ENCODE assay signal across 18 cellular contexts in the genomic region with DNA sequence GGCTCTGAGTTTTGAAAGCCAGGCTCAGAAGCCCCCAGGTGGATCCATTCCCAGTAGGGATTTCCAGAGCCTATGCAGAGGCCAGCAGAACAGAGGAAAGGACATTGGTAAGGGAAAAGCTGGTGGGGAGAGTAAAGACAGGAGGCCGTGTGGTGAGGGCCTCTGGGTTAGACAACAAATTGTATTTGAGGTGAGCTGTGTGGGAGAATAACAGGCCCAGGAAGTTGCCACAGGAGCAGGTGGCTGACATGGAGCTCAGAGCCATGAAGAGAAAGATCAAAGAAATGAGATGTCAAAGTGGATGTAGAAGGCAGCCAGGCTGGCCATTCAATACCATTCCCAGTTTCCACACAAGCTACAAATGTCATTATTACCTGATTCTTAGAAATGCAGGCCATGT. TPM values are rescaled to one million over a fixed set of nuclear protein-coding genes. Genes with fewer than 3 reads are reported as not detected.
DNase-seq lines count a peak whose midpoint lies in the region; ATAC-seq and TF ChIP-seq lines count a peak whose summit lies in the region.
"Had no signal": no experiment of that assay in that cellular context is flagged by ENCODE, and none has a peak within 500 bp of the region (broad histone marks: within the 10 kb centered on the region; RNA-seq: fewer than 3 reads in every experiment).

No MANE protein-coding gene starts in this region.

- CTCF ChIA-PET in activated CD8-positive, alpha-beta T cell treated with anti-CD3 and anti-CD28 coated beads, Interleukin-2, amount 10 ng/mL, durations not matched to agents 7 days and 5 days (lab: Charles Lee), result interaction anchor here (0.9 kb wide), 1 partner anchor 86 kb away, joined by 3 read pairs; no protein-coding TSS in a partner anchor
- CTCF ChIA-PET in activated CD8-positive, alpha-beta T cell treated with anti-CD3 and anti-CD28 coated beads for 36 hours (lab: Charles Lee), result interaction anchor here (1.3 kb wide), 1 partner anchor 86 kb away, joined by 3 read pairs; no protein-coding TSS in a partner anchor
- CTCF ChIA-PET in Caco-2 (lab: Charles Lee), result no interaction called here

- no TSS peak for BruUV-seq in Caco-2 (replicated peaks; lab: Mats Ljungman, UMichigan)

- no peak overlapping the region for H3K4me3 Mint-ChIP-seq in activated CD8-positive, alpha-beta T cell treated with anti-CD3 and anti-CD28 coated beads, Interleukin-2, amount 10 ng/mL, durations not matched to agents 7 days and 5 days
- no peak overlapping the region for H3K4me3 Mint-ChIP-seq in activated CD8-positive, alpha-beta T cell treated with anti-CD3 and anti-CD28 coated beads for 36 hours
- H3K4me3 Mint-ChIP-seq in T-helper 17 cell, result no peak overlapping the region
- H3K4me3 Mint-ChIP-seq in naive thymus-derived CD8-positive, alpha-beta T cell, result no peak overlapping the region
- H3K4me3 Mint-ChIP-seq in Caco-2 (ENCODE audit: unreplicated experiment), result no peak overlapping the region

- peaks cover 26% of the 10 kb centered on the region; the same call in 1 of the 2 replicates for H4K20me1 ChIP-seq in DND-41 (ENCODE audit: insufficient read depth, low read length)

- H3K4me1 ChIP-seq in DND-41 (ENCODE audit: insufficient read depth, low read length) (peaks cover 56% of the 10 kb centered on the region), Caco-2 (no peaks in the 10 kb centered on the region)
- H3K4me1 ChIP-seq: Peyer's patch, SJSA1 had no signal

- no peaks in the 10 kb centered on the region for H3K27me3 Mint-ChIP-seq in activated CD8-positive, alpha-beta T cell treated with anti-CD3 and anti-CD28 coated beads, Interleukin-2, amount 10 ng/mL, durations not matched to agents 7 days and 5 days (ENCODE audit: low read depth)
- H3K27me3 Mint-ChIP-seq in activated CD8-positive, alpha-beta T cell treated with anti-CD3 and anti-CD28 coated beads for 36 hours, result no peaks in the 10 kb centered on the region
- H3K27me3 Mint-ChIP-seq in T-helper 17 cell (no peaks in the 10 kb centered on the region), Caco-2 (ENCODE audit: insufficient read depth, unreplicated experiment) (no peaks in the 10 kb centered on the region)
- H3K27me3 Mint-ChIP-seq in naive thymus-derived CD8-positive, alpha-beta T cell, result no peaks in the 10 kb centered on the region

- peaks cover 99% of the 10 kb centered on the region for H3K79me2 ChIP-seq in DND-41 (ENCODE audit: insufficient read depth, low read length)

- H3K27ac Mint-ChIP-seq in activated CD8-positive, alpha-beta T cell treated with anti-CD3 and anti-CD28 coated beads, Interleukin-2, amount 10 ng/mL, durations not matched to agents 7 days and 5 days, result peak overlapping the region; percentile 31
- no peak overlapping the region for H3K27ac Mint-ChIP-seq in activated CD8-positive, alpha-beta T cell treated with anti-CD3 and anti-CD28 coated beads for 36 hours
- peak overlapping the region; percentile 84 for H3K27ac Mint-ChIP-seq in T-helper 17 cell
- H3K27ac Mint-ChIP-seq in naive thymus-derived CD8-positive, alpha-beta T cell, result no peak overlapping the region
- H3K27ac Mint-ChIP-seq in Caco-2 (ENCODE audit: unreplicated experiment), result no peak overlapping the region

- H3K4me3 ChIP-seq in DND-41 (ENCODE audit: low read depth in 1 of 2, low read length in 2 of 2) (no peak overlapping the region), Caco-2 (ENCODE audit: low read depth, low read length) (no peak overlapping the region)
- H3K4me3 ChIP-seq: BLaER1, GM23248, Peyer's patch, SJSA1 had no signal

- no peaks in the 10 kb centered on the region for H3K9me3 Mint-ChIP-seq in activated CD8-positive, alpha-beta T cell treated with anti-CD3 and anti-CD28 coated beads, Interleukin-2, amount 10 ng/mL, durations not matched to agents 7 days and 5 days (ENCODE audit: insufficient read depth)
- H3K9me3 Mint-ChIP-seq in activated CD8-positive, alpha-beta T cell treated with anti-CD3 and anti-CD28 coated beads for 36 hours, result no peaks in the 10 kb centered on the region
- no peaks in the 10 kb centered on the region for H3K9me3 Mint-ChIP-seq in naive thymus-derived CD8-positive, alpha-beta T cell
- H3K9me3 Mint-ChIP-seq in Caco-2 (ENCODE audit: unreplicated experiment), result no peaks in the 10 kb centered on the region

- H2AFZ ChIP-seq in DND-41 (ENCODE audit: low read depth, low read length), result no peak overlapping the region
- H2AFZ ChIP-seq: GM23248 had no signal

- TF ChIP-seq CTCF in activated CD8-positive, alpha-beta T cell treated with anti-CD3 and anti-CD28 coated beads for 36 hours (IDR thresholded peaks at IDR 0.05), result no peak
- TF ChIP-seq CTCF in DND-41 (IDR thresholded peaks at IDR 0.05; ENCODE audit: borderline replicate concordance, extremely low read depth, low read length, poor library complexity, severe bottlenecking), result no peak
- TF ChIP-seq CTCF in Caco-2 (IDR thresholded peaks at IDR 0.05; ENCODE audit: insufficient read depth in 1 of 2, low read depth in 1 of 2, low read length in 1 of 2, severe bottlenecking in 1 of 2, unreplicated experiment in 1 of 2), result no peak

- POLR2A ChIA-PET in activated CD8-positive, alpha-beta T cell treated with anti-CD3 and anti-CD28 coated beads, Interleukin-2, amount 10 ng/mL, durations not matched to agents 7 days and 5 days (lab: Charles Lee), result interaction anchor here (1.0 to 1.2 kb wide), 2 partner anchors 9 to 11 kb away, joined by 3 to 5 read pairs; partner anchors contain the start of gene BUB1
- POLR2A ChIA-PET in activated CD8-positive, alpha-beta T cell treated with anti-CD3 and anti-CD28 coated beads for 36 hours (lab: Charles Lee), result no interaction called here
- POLR2A ChIA-PET in naive thymus-derived CD8-positive, alpha-beta T cell (lab: Charles Lee), result no interaction called here
- POLR2A ChIA-PET in Caco-2 (lab: Charles Lee), result interaction anchor here (0.9 kb wide), 1 partner anchor 9 kb away, joined by 3 read pairs; the partner anchor contains the start of gene BUB1

- H3K9ac ChIP-seq in DND-41 (ENCODE audit: low read depth, low read length), result no peak overlapping the region
- H3K9ac ChIP-seq: BLaER1, GM23248 had no signal

- H3K27me3 ChIP-seq in DND-41 (ENCODE audit: insufficient read depth, low read length, poor library complexity), result no peaks in the 10 kb centered on the region
- no peaks in the 10 kb centered on the region for H3K27me3 ChIP-seq in Caco-2 (replicated peaks; ENCODE audit: control insufficient read depth, insufficient read depth, low read length)
- H3K27me3 ChIP-seq: BLaER1, Peyer's patch, SJSA1 had no signal

- H3K36me3 Mint-ChIP-seq in activated CD8-positive, alpha-beta T cell treated with anti-CD3 and anti-CD28 coated beads, Interleukin-2, amount 10 ng/mL, durations not matched to agents 7 days and 5 days (ENCODE audit: low read depth), result peaks cover 70% of the 10 kb centered on the region
- peaks cover 66% of the 10 kb centered on the region for H3K36me3 Mint-ChIP-seq in activated CD8-positive, alpha-beta T cell treated with anti-CD3 and anti-CD28 coated beads for 36 hours (ENCODE audit: low read depth)
- H3K36me3 Mint-ChIP-seq in T-helper 17 cell (ENCODE audit: low read depth) (no peaks in the 10 kb centered on the region), Caco-2 (ENCODE audit: insufficient read depth, unreplicated experiment) (peaks cover 75% of the 10 kb centered on the region)
- H3K36me3 Mint-ChIP-seq in naive thymus-derived CD8-positive, alpha-beta T cell, result peaks cover 0 to 9% (median 2%) of the 10 kb centered on the region in 3 donors

- H3K9me3 ChIP-seq in DND-41 (ENCODE audit: insufficient read depth, low read length, severe bottlenecking) (no peaks in the 10 kb centered on the region), T-helper 17 cell (ENCODE audit: control insufficient read depth, low read length, poor library complexity, severe bottlenecking) (no peaks in the 10 kb centered on the region), Caco-2 (no peaks in the 10 kb centered on the region)
- H3K9me3 ChIP-seq: BLaER1, Peyer's patch, SJSA1 had no signal

- H3K4me1 Mint-ChIP-seq in activated CD8-positive, alpha-beta T cell treated with anti-CD3 and anti-CD28 coated beads, Interleukin-2, amount 10 ng/mL, durations not matched to agents 7 days and 5 days (ENCODE audit: low read depth), result peaks cover 27% of the 10 kb centered on the region
- H3K4me1 Mint-ChIP-seq in activated CD8-positive, alpha-beta T cell treated with anti-CD3 and anti-CD28 coated beads for 36 hours (ENCODE audit: low read depth), result no peaks in the 10 kb centered on the region
- H3K4me1 Mint-ChIP-seq in T-helper 17 cell (peaks cover 10% of the 10 kb centered on the region), Caco-2 (ENCODE audit: low read depth, unreplicated experiment) (no peaks in the 10 kb centered on the region)
- H3K4me1 Mint-ChIP-seq in naive thymus-derived CD8-positive, alpha-beta T cell, result no peaks in the 10 kb centered on the region

- no peak for DNase-seq in activated CD8-positive, alpha-beta T cell treated with anti-CD3 and anti-CD28 coated beads, Interleukin-2, amount 10 ng/mL, durations not matched to agents 7 days and 5 days
- no peak for DNase-seq in activated CD8-positive, alpha-beta T cell treated with anti-CD3 and anti-CD28 coated beads for 36 hours
- DNase-seq in DND-41 (peak; percentile 31), T-helper 17 cell (no peak), myocyte (ENCODE audit: low read depth) (peak; percentile 41), NCI-H2029 (lab: John Stamatoyannopoulos, UW) (no peak), Caco-2 (no peak)
- DNase-seq in naive thymus-derived CD8-positive, alpha-beta T cell, result no peak
- DNase-seq: DMS79 treated with DMSO at 0.1 percent for 48 hours; GM23248; NCI-H1105; NCI-H2081 treated with DMSO at 0.1 percent for 48 hours; NCI-H748 treated with DMSO at 0.1 percent for 48 hours; NK-92 treated with Interleukin-12 subunit alpha and Interleukin-12 subunit beta, amount 100 ng/mL, for 24 hours; Peyer's patch had no signal

- intact Hi-C loops in activated CD8-positive, alpha-beta T cell treated with anti-CD3 and anti-CD28 coated beads for 36 hours (cut with micrococcal nuclease), result no loop called here
- intact Hi-C loops in Caco-2 (cut with micrococcal nuclease; ENCODE audit: unreplicated experiment), result no loop called here

- ATAC-seq in activated CD8-positive, alpha-beta T cell treated with anti-CD3 and anti-CD28 coated beads, Interleukin-2, amount 10 ng/mL, durations not matched to agents 7 days and 5 days, result no peak
- ATAC-seq in activated CD8-positive, alpha-beta T cell treated with anti-CD3 and anti-CD28 coated beads for 36 hours, result no peak
- ATAC-seq in DND-41 (ENCODE audit: insufficient read depth, low read depth) (peak; percentile 81), T-helper 17 cell (no peak)
- ATAC-seq in naive thymus-derived CD8-positive, alpha-beta T cell, result no peak
- ATAC-seq: HCT116 had no signal

- H3K27ac ChIP-seq in DND-41 (ENCODE audit: low read length), result peak overlapping the region; percentile 57
- H3K27ac ChIP-seq: BLaER1, GM23248, Peyer's patch, SJSA1 had no signal

- H3K4me2 ChIP-seq in DND-41 (ENCODE audit: insufficient read depth, low read length), result no peak overlapping the region
- H3K4me2 ChIP-seq: BLaER1 had no signal

- H3K36me3 ChIP-seq in DND-41 (ENCODE audit: insufficient read depth, low read length) (peaks cover 99% of the 10 kb centered on the region), Caco-2 (ENCODE audit: control insufficient read depth, insufficient read depth, low read length) (peaks cover 3% of the 10 kb centered on the region; the same call in 1 of the 2 replicates)
- H3K36me3 ChIP-seq: Peyer's patch had no signal

RNA-seq across cellular contexts. Expression of gene BUB1, which starts 8.8 kb away (rescaled TPM):
- total RNA-seq in activated CD8-positive, alpha-beta T cell treated with anti-CD3 and anti-CD28 coated beads, Interleukin-2, amount 10 ng/mL, durations not matched to agents 7 days and 5 days, result 100 to 1,000 TPM; 138 to 140 TPM
- total RNA-seq in activated CD8-positive, alpha-beta T cell treated with anti-CD3 and anti-CD28 coated beads for 36 hours, result 100 to 1,000 TPM; 102 to 111 TPM
- total RNA-seq in T-helper 17 cell, result 1 to 10 TPM; 3.2 to 8.6 TPM
- total RNA-seq in myocyte, result 2.1 and 5.8 TPM in 2 replicates
- polyA plus RNA-seq in myocyte (2012), result 0.38 TPM
- total RNA-seq in naive thymus-derived CD8-positive, alpha-beta T cell, result 1 to 10 TPM; 3.5 to 4.0 TPM
- polyA plus RNA-seq in naive thymus-derived CD8-positive, alpha-beta T cell, result 1 to 10 TPM in 2 of 3 donors, under 1 TPM in 1; 0.56 to 1.3 (median 1.3) TPM
- 59.1 and 60.7 TPM in 2 replicates for total RNA-seq in Caco-2 (2022)

Comparison
In these comparisons a context has a peak if more than half of its experiments do, and no peak if none do; other contexts are left out.
1. H3K27ac Mint-ChIP-seq: peak in activated CD8-positive, alpha-beta T cell treated with anti-CD3 and anti-CD28 coated beads, Interleukin-2, amount 10 ng/mL, durations not matched to agents 7 days and 5 days (single experiment) and T-helper 17 cell (single experiment); none in activated CD8-positive, alpha-beta T cell treated with anti-CD3 and anti-CD28 coated beads for 36 hours (single experiment), naive thymus-derived CD8-positive, alpha-beta T cell (0 of 10) and Caco-2 (single experiment).
2. POLR2A ChIA-PET loops: an anchor here in activated CD8-positive, alpha-beta T cell treated with anti-CD3 and anti-CD28 coated beads, Interleukin-2, amount 10 ng/mL, durations not matched to agents 7 days and 5 days (1.0 to 1.2 kb wide) and Caco-2 (0.9 kb wide); none called in activated CD8-positive, alpha-beta T cell treated with anti-CD3 and anti-CD28 coated beads for 36 hours and naive thymus-derived CD8-positive, alpha-beta T cell.
3. DNase-seq: peak in DND-41 (single experiment) and myocyte (single experiment); none in activated CD8-positive, alpha-beta T cell treated with anti-CD3 and anti-CD28 coated beads, Interleukin-2, amount 10 ng/mL, durations not matched to agents 7 days and 5 days (single experiment), activated CD8-positive, alpha-beta T cell treated with anti-CD3 and anti-CD28 coated beads for 36 hours (single experiment), T-helper 17 cell (0 of 3), naive thymus-derived CD8-positive, alpha-beta T cell (0 of 10), NCI-H2029 (single experiment) and Caco-2 (0 of 2).